In the genomic region with DNA sequence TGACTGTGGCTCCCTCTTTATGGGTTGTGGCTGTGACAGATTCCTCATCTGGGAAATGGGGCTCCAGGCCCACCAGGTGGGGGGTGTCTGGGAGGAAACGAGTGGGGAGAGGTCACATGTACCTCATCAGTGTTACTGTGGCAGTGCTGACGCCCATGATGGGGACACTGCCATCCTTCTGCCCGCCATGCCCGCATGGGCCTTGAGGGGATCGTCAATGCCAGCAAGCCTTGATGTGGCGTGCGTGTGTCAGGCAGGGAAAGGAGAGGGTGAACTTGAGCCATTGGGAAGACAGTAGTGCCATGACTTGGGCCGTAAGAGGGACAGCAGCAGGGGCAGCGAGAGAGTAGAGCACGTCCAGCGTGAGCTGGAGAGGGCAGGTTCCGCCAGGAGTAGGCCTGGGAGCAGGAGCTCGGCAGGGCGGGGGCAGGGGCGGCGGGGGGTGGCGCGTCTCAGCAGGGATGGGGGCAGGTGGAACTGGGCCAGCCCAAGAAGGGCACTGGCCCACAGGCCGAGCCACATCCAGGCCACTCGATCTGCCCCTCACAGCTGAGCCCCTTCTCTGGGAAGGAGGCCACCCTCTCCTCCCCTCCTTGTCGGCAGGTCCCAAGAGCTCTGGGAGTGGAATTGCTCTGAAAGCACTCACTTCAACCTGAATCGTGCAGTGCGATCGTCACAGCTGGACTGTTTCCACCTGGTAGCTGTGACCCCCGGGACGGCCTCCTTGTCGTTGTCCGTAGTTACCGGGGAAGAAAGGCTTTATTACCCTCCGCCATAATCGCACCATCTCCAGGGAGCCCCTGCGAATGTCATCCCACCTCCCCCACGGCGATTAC, we compare ENCODE assay signal across 25 cellular contexts. TPM values are rescaled to one million over a fixed set of nuclear protein-coding genes. Genes with fewer than 3 reads are reported as not detected.
DNase-seq lines count a peak whose midpoint lies in the region; ATAC-seq and TF ChIP-seq lines count a peak whose summit lies in the region.
"Had no signal": no experiment of that assay in that cellular context is flagged by ENCODE, and none has a peak within 500 bp of the region (broad histone marks: within the 10 kb centered on the region; RNA-seq: fewer than 3 reads in every experiment).

No MANE protein-coding gene starts in this region.

- H3K27me3 ChIP-seq in right atrium auricular region, result no peaks in the 10 kb centered on the region
- H3K27me3 ChIP-seq in right cardiac atrium (ENCODE audit: control insufficient read depth, insufficient read depth), result no peaks in the 10 kb centered on the region
- H3K27me3 ChIP-seq: left lung, stomach, uterus had no signal

- H3K36me3 Mint-ChIP-seq in brain (peaks cover 9% of the 10 kb centered on the region), nephron progenitor cell (ENCODE audit: low read depth) (peaks cover 4% of the 10 kb centered on the region)
- H3K36me3 Mint-ChIP-seq: activated CD8-positive, alpha-beta memory T cell treated with anti-CD3 and anti-CD28 coated beads, Interleukin-2, amount 10 ng/mL, durations not matched to agents 7 days and 5 days had no signal

- peaks cover 0 to 4% (median 3%) of the 10 kb centered on the region in 5 experiments for H3K9me3 Mint-ChIP-seq in brain
- H3K9me3 Mint-ChIP-seq in nephron progenitor cell, result no peaks in the 10 kb centered on the region
- H3K9me3 Mint-ChIP-seq: activated naive CD8-positive, alpha-beta T cell treated with anti-CD3 and anti-CD28 coated beads, Interleukin-2, amount 50 U/mL, for 24 hours had no signal

- peak overlapping the region; percentile 76 to 87 for H3K27ac ChIP-seq in right atrium auricular region
- no peak overlapping the region for H3K27ac ChIP-seq in right cardiac atrium (ENCODE audit: low read length)
- H3K27ac ChIP-seq: left lung, uterus had no signal

- H3K4me1 ChIP-seq in right atrium auricular region (peaks cover 0 to 64% of the 10 kb centered on the region in 2 donors), right cardiac atrium (ENCODE audit: control insufficient read depth, insufficient read depth, low read length) (peaks cover 21% of the 10 kb centered on the region)

- H3K4me3 ChIP-seq in right atrium auricular region, result no peak overlapping the region
- no peak overlapping the region for H3K4me3 ChIP-seq in right cardiac atrium (ENCODE audit: low read length)
- H3K4me3 ChIP-seq: esophagus muscularis mucosa, GM12878, left lung, mucosa of descending colon, stomach, uterus had no signal

- H3K36me3 ChIP-seq in right atrium auricular region, result no peaks in the 10 kb centered on the region
- H3K36me3 ChIP-seq: esophagus muscularis mucosa, left lung, stomach, uterus had no signal

- WGBS in right cardiac atrium, result 89% methylated on average over 34 of the region's 34 CpGs

- H3K27ac Mint-ChIP-seq in brain (peak overlapping the region in 4 of 5 experiments; percentile 33 to 56 (median 46)), nephron progenitor cell (peak overlapping the region; percentile 6)
- H3K27ac Mint-ChIP-seq: activated CD8-positive, alpha-beta memory T cell treated with anti-CD3 and anti-CD28 coated beads, Interleukin-2, amount 10 ng/mL, durations not matched to agents 7 days and 5 days; activated naive CD8-positive, alpha-beta T cell treated with anti-CD3 and anti-CD28 coated beads, Interleukin-2, amount 50 U/mL, for 24 hours had no signal

- intact Hi-C loops in right cardiac atrium (cut with DNase I), result no loop called here

- no peak for TF ChIP-seq CTCF in right atrium auricular region (IDR thresholded peaks at IDR 0.05)
- TF ChIP-seq CTCF in brain (conservative IDR thresholded peaks at IDR 0.05), result no peak
- no peak for TF ChIP-seq CTCF in nephron progenitor cell (IDR thresholded peaks at IDR 0.05)

- H3K27me3 Mint-ChIP-seq in brain (no peaks in the 10 kb centered on the region), nephron progenitor cell (ENCODE audit: low read depth, poor library complexity) (peaks cover 2% of the 10 kb centered on the region)
- H3K27me3 Mint-ChIP-seq: activated CD8-positive, alpha-beta memory T cell treated with anti-CD3 and anti-CD28 coated beads, Interleukin-2, amount 10 ng/mL, durations not matched to agents 7 days and 5 days; activated naive CD8-positive, alpha-beta T cell treated with anti-CD3 and anti-CD28 coated beads, Interleukin-2, amount 50 U/mL, for 24 hours had no signal

- ATAC-seq in right cardiac atrium (no peak), GM19397 (IDR thresholded peaks at IDR 0.05; ENCODE audit: unreplicated experiment) (no peak)
- ATAC-seq: activated CD8-positive, alpha-beta memory T cell treated with anti-CD3 and anti-CD28 coated beads, Interleukin-2, amount 10 ng/mL, durations not matched to agents 7 days and 5 days; activated naive CD8-positive, alpha-beta T cell treated with anti-CD3 and anti-CD28 coated beads, Interleukin-2, amount 50 U/mL, for 24 hours; GM12878; HCT116; left lung; mucosa of descending colon had no signal

- H3K9me3 ChIP-seq in right atrium auricular region, result no peaks in the 10 kb centered on the region
- no peaks in the 10 kb centered on the region for H3K9me3 ChIP-seq in right cardiac atrium (ENCODE audit: control insufficient read depth, low read length)
- H3K9me3 ChIP-seq: esophagus muscularis mucosa, left lung, mucosa of descending colon, stomach, uterus had no signal

- H3K4me3 Mint-ChIP-seq in brain, result peak overlapping the region in 1 of 5 experiments; percentile 1
- H3K4me3 Mint-ChIP-seq in nephron progenitor cell, result peak overlapping the region; percentile 67
- H3K4me3 Mint-ChIP-seq: activated CD8-positive, alpha-beta memory T cell treated with anti-CD3 and anti-CD28 coated beads, Interleukin-2, amount 10 ng/mL, durations not matched to agents 7 days and 5 days; activated naive CD8-positive, alpha-beta T cell treated with anti-CD3 and anti-CD28 coated beads, Interleukin-2, amount 50 U/mL, for 24 hours had no signal

- H3K4me1 Mint-ChIP-seq in brain (peaks cover 63% of the 10 kb centered on the region), nephron progenitor cell (peaks cover 72% of the 10 kb centered on the region)

- DNase-seq in right atrium auricular region (ENCODE audit: low spot score) (no peak), right cardiac atrium (no peak), nephron progenitor cell (no peak), NCI-H2107 (lab: John Stamatoyannopoulos, UW) (no peak), AG20443 (ENCODE audit: low spot score) (no peak), NCI-H1105 (lab: John Stamatoyannopoulos, UW) (no peak)
- DNase-seq: activated CD4-positive, alpha-beta T cell treated with anti-CD3 and anti-CD28 coated beads for 48 hours; activated CD8-positive, alpha-beta memory T cell treated with anti-CD3 and anti-CD28 coated beads, Interleukin-2, amount 10 ng/mL, durations not matched to agents 7 days and 5 days; activated naive CD8-positive, alpha-beta T cell treated with anti-CD3 and anti-CD28 coated beads, Interleukin-2, amount 50 U/mL, for 24 hours; GF-D8; left lung; mucosa of descending colon; NCI-H187; NCI-H524 treated with DMSO at 0.1 percent for 48 hours; OCI-M1; SHP77; stimulated activated CD4-positive, alpha-beta T cell treated with anti-CD3 and anti-CD28 coated beads, Interleukin-1b, Interleukin-23, amount 100 ng/mL, for 48 hours; stomach; uterus had no signal

RNA-seq across cellular contexts. Expression of a gene that starts 9.9 kb away (rescaled TPM):
- 10 to 100 TPM in 1 of 2 donors, 1 to 10 TPM in 1; 5.7 to 11.3 TPM for total RNA-seq in right atrium auricular region
- 10 to 100 TPM in 1 of 4 donors, 1 to 10 TPM in 3; 8.9 to 14.4 (median 9.3) TPM for total RNA-seq in right cardiac atrium
- polyA plus RNA-seq in right cardiac atrium, result 5.1 TPM
- polyA plus RNA-seq in brain (ENCODE audit: insufficient read depth, low read depth, low replicate concordance), result 10.9 TPM

RNA-seq across cellular contexts. Expression of a gene that starts 34.1 kb away (rescaled TPM):
- 1 to 10 TPM; 2.2 to 3.0 TPM for total RNA-seq in right atrium auricular region
- total RNA-seq in right cardiac atrium, result 1 to 10 TPM; 2.2 to 5.9 (median 4.0) TPM
- 4.8 TPM for polyA plus RNA-seq in right cardiac atrium
- polyA plus RNA-seq in brain (ENCODE audit: insufficient read depth, low read depth, low replicate concordance), result 124 TPM
- total RNA-seq: activated CD8-positive, alpha-beta memory T cell treated with anti-CD3 and anti-CD28 coated beads, Interleukin-2, amount 10 ng/mL, durations not matched to agents 7 days and 5 days had no signal
- polyA plus RNA-seq: GM12878 had no signal

RNA-seq across cellular contexts. Expression of a gene that starts 36.7 kb away (rescaled TPM):
- total RNA-seq in right atrium auricular region (1 to 10 TPM; 4.0 to 5.8 TPM), right cardiac atrium (10 to 100 TPM in 3 of 4 donors, 1 to 10 TPM in 1; 9.2 to 15.1 (median 13.6) TPM)
- polyA plus RNA-seq in right cardiac atrium (9.5 TPM), brain (ENCODE audit: insufficient read depth, low read depth, low replicate concordance) (29.6 TPM)

RNA-seq across cellular contexts. Expression of a gene that starts 40.2 kb away (rescaled TPM):
- 10 to 100 TPM; 71.8 to 73.9 TPM for total RNA-seq in right atrium auricular region
- total RNA-seq in right cardiac atrium, result 10 to 100 TPM in 3 of 4 donors, 1 to 10 TPM in 1; 7.2 to 64.0 (median 38.8) TPM
- polyA plus RNA-seq in right cardiac atrium, result 79.6 TPM
- 22.2 TPM for polyA plus RNA-seq in brain (ENCODE audit: insufficient read depth, low read depth, low replicate concordance)
- total RNA-seq: activated CD8-positive, alpha-beta memory T cell treated with anti-CD3 and anti-CD28 coated beads, Interleukin-2, amount 10 ng/mL, durations not matched to agents 7 days and 5 days; glomerular endothelial cell had no signal

RNA-seq across cellular contexts. Expression of a gene that starts 58.2 kb away (rescaled TPM):
- total RNA-seq in right atrium auricular region, result 100 to 1,000 TPM; 119 to 171 TPM
- total RNA-seq in right cardiac atrium, result 10 to 100 TPM; 71.0 to 90.7 (median 77.1) TPM
- 99.9 TPM for polyA plus RNA-seq in right cardiac atrium
- 32.9 TPM for polyA plus RNA-seq in brain (ENCODE audit: insufficient read depth, low read depth, low replicate concordance)
